Comparison of ENCODE assay signal across 8 cellular contexts in the genomic region with DNA sequence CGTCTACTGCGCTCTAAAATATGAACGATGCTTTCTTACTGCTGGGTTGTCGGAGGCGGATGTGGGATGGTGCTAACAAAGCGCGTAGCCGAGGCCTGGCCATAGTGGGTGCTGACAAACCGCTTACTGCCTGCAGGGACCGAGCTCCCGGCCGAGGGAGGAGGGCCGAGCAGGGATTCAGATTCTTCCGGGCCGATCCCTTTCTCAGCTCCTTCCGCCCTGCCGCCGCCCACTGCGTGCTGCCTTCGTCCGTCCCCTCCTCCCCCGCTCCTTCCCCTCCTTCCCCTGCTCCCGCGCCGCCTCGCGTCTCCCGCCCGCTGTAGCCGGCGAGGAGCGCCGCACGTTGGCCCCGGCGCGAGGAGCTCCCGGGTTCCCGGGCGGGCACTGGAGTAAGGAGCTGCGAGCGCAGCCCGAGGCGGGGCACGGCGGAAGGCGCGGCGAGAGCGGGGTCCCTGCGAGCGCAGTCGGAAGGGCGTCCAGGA. TPM values are rescaled to one million over a fixed set of nuclear protein-coding genes. Genes with fewer than 3 reads are reported as not detected.
DNase-seq lines count a peak whose midpoint lies in the region; ATAC-seq and TF ChIP-seq lines count a peak whose summit lies in the region.

A gene (plus strand): TSS at position 271 of the 482 bp plus-strand sequence.

- CTCF ChIA-PET in activated CD8-positive, alpha-beta T cell treated with anti-CD3 and anti-CD28 coated beads for 36 hours (lab: Charles Lee): interaction anchor here (1.2 kb wide), 1 partner anchor 15 kb away, joined by 3 read pairs; no protein-coding TSS in a partner anchor

- H3K4me1 Mint-ChIP-seq in activated CD8-positive, alpha-beta T cell treated with anti-CD3 and anti-CD28 coated beads for 36 hours (ENCODE audit: low read depth): peaks cover 13% of the 10 kb centered on the region
- peaks cover 8% of the 10 kb centered on the region for H3K4me1 Mint-ChIP-seq in nephron progenitor cell

- DNase-seq in DMS153 treated with DMSO at 0.1 percent for 48 hours (lab: John Stamatoyannopoulos, UW; ENCODE audit: unreplicated experiment) (peak; percentile 2), HT1080 (ENCODE audit: low read depth) (peak; percentile 52), foreskin fibroblast (peak; percentile 56 to 79), nephron progenitor cell (peak; percentile 77), HuH-7.5 (ENCODE audit: low spot score) (no peak)
- DNase-seq in activated CD8-positive, alpha-beta T cell treated with anti-CD3 and anti-CD28 coated beads for 36 hours: peak; percentile 51
- no peak for DNase-seq in NK-92 treated with Interleukin-12 subunit alpha and Interleukin-12 subunit beta, amount 100 ng/mL, for 24 hours (lab: John Stamatoyannopoulos, UW)

- peak; percentile 64 for ATAC-seq in activated CD8-positive, alpha-beta T cell treated with anti-CD3 and anti-CD28 coated beads for 36 hours
- ATAC-seq in HG02840 (IDR thresholded peaks at IDR 0.05; ENCODE audit: low FRiP score, unreplicated experiment): no peak

- no peak for TF ChIP-seq CTCF in activated CD8-positive, alpha-beta T cell treated with anti-CD3 and anti-CD28 coated beads for 36 hours (IDR thresholded peaks at IDR 0.05)
- TF ChIP-seq CTCF in foreskin fibroblast (IDR thresholded peaks at IDR 0.05; ENCODE audit: low read depth, low read length) (no peak), nephron progenitor cell (IDR thresholded peaks at IDR 0.05) (no peak)

- peaks cover 37% of the 10 kb centered on the region for H3K27me3 Mint-ChIP-seq in activated CD8-positive, alpha-beta T cell treated with anti-CD3 and anti-CD28 coated beads for 36 hours
- H3K27me3 Mint-ChIP-seq in nephron progenitor cell (ENCODE audit: low read depth, poor library complexity): peaks cover 64% of the 10 kb centered on the region

- H3K9me3 Mint-ChIP-seq in activated CD8-positive, alpha-beta T cell treated with anti-CD3 and anti-CD28 coated beads for 36 hours: no peaks in the 10 kb centered on the region
- H3K9me3 Mint-ChIP-seq in nephron progenitor cell: peaks cover 3% of the 10 kb centered on the region

- H3K4me3 Mint-ChIP-seq in activated CD8-positive, alpha-beta T cell treated with anti-CD3 and anti-CD28 coated beads for 36 hours: peak within 1 kb of the TSS; percentile 56
- H3K4me3 Mint-ChIP-seq in nephron progenitor cell: peak within 1 kb of the TSS; percentile 85

- POLR2A ChIA-PET in activated CD8-positive, alpha-beta T cell treated with anti-CD3 and anti-CD28 coated beads for 36 hours (lab: Charles Lee): no interaction called here

- no peaks in the 10 kb centered on the region for H3K36me3 Mint-ChIP-seq in activated CD8-positive, alpha-beta T cell treated with anti-CD3 and anti-CD28 coated beads for 36 hours (ENCODE audit: low read depth)
- no peaks in the 10 kb centered on the region for H3K36me3 Mint-ChIP-seq in nephron progenitor cell (ENCODE audit: low read depth)

- H3K4me3 ChIP-seq in foreskin fibroblast (ENCODE audit: low read depth in 1 of 2, low read length in 2 of 2): peak within 1 kb of the TSS; percentile 53 to 73

- intact Hi-C loops in activated CD8-positive, alpha-beta T cell treated with anti-CD3 and anti-CD28 coated beads for 36 hours (cut with micrococcal nuclease): no loop called here

- no peak within 1 kb of the TSS for H3K27ac Mint-ChIP-seq in activated CD8-positive, alpha-beta T cell treated with anti-CD3 and anti-CD28 coated beads for 36 hours
- no peak within 1 kb of the TSS for H3K27ac Mint-ChIP-seq in nephron progenitor cell

RNA-seq across cellular contexts. Expression of the gene that starts here (rescaled TPM):
- total RNA-seq in HT1080 (2014; rRNA removed; shearing (Covaris generic)): 0.37 and 1.1 TPM in 2 replicates
- 0.03 and 0.05 TPM in 2 replicates for polyA plus RNA-seq in HT1080 (2015; cell fraction: cytosol; rRNA removed)
- polyA plus RNA-seq in HT1080 (2015; cell fraction: nucleus; rRNA removed): not detected in 2 replicates
- total RNA-seq in activated CD8-positive, alpha-beta T cell treated with anti-CD3 and anti-CD28 coated beads for 36 hours: not detected

Comparison
In these comparisons a context has a peak if more than half of its experiments do, and no peak if none do; other contexts are left out.
1. Peak in DNase-seq and ATAC-seq in activated CD8-positive, alpha-beta T cell treated with anti-CD3 and anti-CD28 coated beads for 36 hours; RNA of the gene not detected or under 1 TPM.
2. DNase-seq: peak in DMS153 treated with DMSO at 0.1 percent for 48 hours (single experiment), HT1080 (single experiment), foreskin fibroblast (2 of 2) and nephron progenitor cell (single experiment); none in NK-92 treated with Interleukin-12 subunit alpha and Interleukin-12 subunit beta, amount 100 ng/mL, for 24 hours (single experiment) and HuH-7.5 (single experiment).